11 cellular contexts compared by ENCODE assay signal in the genomic region with DNA sequence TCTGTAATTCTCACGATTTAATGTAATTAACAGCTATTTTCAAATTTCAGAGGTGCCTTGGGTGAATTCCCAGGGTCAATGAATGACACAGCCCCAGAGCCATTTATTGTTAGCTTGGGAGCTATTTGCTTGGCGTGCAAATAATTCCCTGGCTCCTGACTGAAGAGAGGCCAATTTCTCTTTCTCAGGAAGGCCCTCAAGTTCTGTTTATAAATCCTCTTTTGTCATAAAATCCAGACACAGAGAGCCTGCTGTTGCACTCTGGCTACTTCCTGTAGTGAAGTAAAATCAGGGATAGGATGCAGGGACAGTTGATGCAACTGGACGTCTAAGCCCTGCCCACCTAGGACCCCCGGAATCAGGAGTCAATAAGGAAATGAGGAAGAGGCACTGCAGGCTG.
DNase-seq lines count a peak whose midpoint lies in the region; ATAC-seq and TF ChIP-seq lines count a peak whose summit lies in the region.
"Had no signal": no experiment of that assay in that cellular context is flagged by ENCODE, and none has a peak within 500 bp of the region (broad histone marks: within the 10 kb centered on the region; RNA-seq: fewer than 3 reads in every experiment).

No MANE protein-coding gene starts in this region.

- dilution Hi-C loops in mammary epithelial cell (cut with HindIII; ENCODE audit: low sequenced_read_pairs), result loop anchor here (5.0 kb wide), 1 partner anchor 87 kb away; no protein-coding TSS in a partner anchor

- no peak for TF ChIP-seq EP300 in transverse colon (IDR thresholded peaks at IDR 0.05; ENCODE audit: low read depth)

- H3K27me3 ChIP-seq in mammary epithelial cell (ENCODE audit: insufficient read depth, low read length) (no peaks in the 10 kb centered on the region), transverse colon (no peaks in the 10 kb centered on the region)

- 0% methylated on average over 3 of the region's 4 CpGs for WGBS in mammary epithelial cell (ENCODE audit: low coverage, missing lambda C conversion rate)
- 33% methylated on average over 4 of the region's 4 CpGs; no CpG with 5 or more reads in 1 of the 2 donors for WGBS in transverse colon (ENCODE audit: low coverage in 1 of 2), 2 donors

- no peak for ATAC-seq in GM21381 (IDR thresholded peaks at IDR 0.05; ENCODE audit: unreplicated experiment)

- no TSS peak for BruUV-seq in mammary epithelial cell (replicated peaks; lab: Mats Ljungman, UMichigan)

- peaks cover 2% of the 10 kb centered on the region for H3K79me2 ChIP-seq in mammary epithelial cell (ENCODE audit: insufficient read depth, low read length)

- no peak overlapping the region for H3K4me3 ChIP-seq in mammary epithelial cell (replicated peaks in 1 of 3; ENCODE audit: insufficient read depth in 1 of 3, low read depth in 2 of 3, low read length in 3 of 3)
- no peak overlapping the region for H3K4me3 ChIP-seq in transverse colon
- H3K4me3 ChIP-seq: thoracic aorta had no signal

- in situ Hi-C loops in mammary epithelial cell (cut with MboI; ENCODE audit: low sequenced_read_pairs in 2 of 2) (no loop called here), transverse colon (cut with MboI; ENCODE audit: low pct_ligation_motif_present in 1 of 4, low pct_unique_long_range_greater_than_20kb in 1 of 4, low sequenced_read_pairs in 3 of 4) (no loop called here)

- H3K4me2 ChIP-seq in mammary epithelial cell (ENCODE audit: insufficient read depth, low read depth, low read length), result no peak overlapping the region

- no peak for TF ChIP-seq CTCF in mammary epithelial cell (conservative IDR thresholded peaks at IDR 0.05 in 1 of 2, IDR thresholded peaks at IDR 0.05 in 1 of 2; ENCODE audit: extremely low read depth in 1 of 2, insufficient read depth in 1 of 2, low read depth in 1 of 2, low read length in 2 of 2)
- no peak for TF ChIP-seq CTCF in transverse colon (IDR thresholded peaks at IDR 0.05)

- DNase-seq in NCI-H1105 treated with DMSO at 0.1 percent for 48 hours (lab: John Stamatoyannopoulos, UW) (peak; percentile 9), NCI-H1105 (lab: John Stamatoyannopoulos, UW) (no peak), mammary epithelial cell (no peak), lung microvascular endothelial cell (ENCODE audit: low read depth in 2 of 2) (peak; percentile 57 to 91), transverse colon (no peak), NCI-H2081 treated with DMSO at 0.1 percent for 48 hours (lab: John Stamatoyannopoulos, UW) (no peak), NCI-H226 (no peak)
- DNase-seq: OCI-M1; stimulated activated CD4-positive, alpha-beta T cell treated with anti-CD3 and anti-CD28 coated beads, Interleukin-2, amount 100 ng/mL, for 24 hours had no signal

- H3K27ac ChIP-seq in mammary epithelial cell (ENCODE audit: insufficient read depth, low read depth, low read length) (peak overlapping the region; percentile 99), transverse colon (peak overlapping the region; percentile 71 to 82 (median 75))

- no peaks in the 10 kb centered on the region for H3K9me3 ChIP-seq in mammary epithelial cell (replicated peaks; ENCODE audit: insufficient read depth, low read length)
- no peaks in the 10 kb centered on the region for H3K9me3 ChIP-seq in transverse colon
- H3K9me3 ChIP-seq: thoracic aorta had no signal

- intact Hi-C loops in mammary epithelial cell (cut with micrococcal nuclease), result loop anchor here (2.0 kb wide), 2 partner anchors 152 to 386 kb away; no protein-coding TSS in a partner anchor
- intact Hi-C loops in transverse colon (cut with DNase I; ENCODE audit: low total_unique reads), result no loop called here

- CTCF ChIA-PET in mammary epithelial cell (lab: Charles Lee; ENCODE audit: low non-redundant PET), result no interaction called here

- H3K36me3 ChIP-seq in mammary epithelial cell (ENCODE audit: insufficient read depth, low read length), result no peaks in the 10 kb centered on the region
- H3K36me3 ChIP-seq in transverse colon, result no peaks in the 10 kb centered on the region
- H3K36me3 ChIP-seq: thoracic aorta had no signal

- H4K20me1 ChIP-seq in mammary epithelial cell (ENCODE audit: insufficient read depth, low read length), result no peaks in the 10 kb centered on the region

- H3K4me1 ChIP-seq in mammary epithelial cell (ENCODE audit: insufficient read depth, low read length), result peaks cover 53% of the 10 kb centered on the region
- peaks cover 14 to 21% (median 16%) of the 10 kb centered on the region in 4 donors for H3K4me1 ChIP-seq in transverse colon

- no peak overlapping the region for H3K9ac ChIP-seq in mammary epithelial cell (ENCODE audit: insufficient read depth, low read length)

- peak overlapping the region; percentile 20 for H2AFZ ChIP-seq in mammary epithelial cell (ENCODE audit: low read depth, low read length)

- TF ChIP-seq POLR2A in transverse colon (IDR thresholded peaks at IDR 0.05), result no peak

Comparison
In these comparisons a context has a peak if more than half of its experiments do, and no peak if none do; other contexts are left out.
1. DNase-seq: peak in NCI-H1105 treated with DMSO at 0.1 percent for 48 hours (single experiment) and lung microvascular endothelial cell (2 of 2); none in NCI-H1105 (single experiment), mammary epithelial cell (single experiment), transverse colon (single experiment), NCI-H2081 treated with DMSO at 0.1 percent for 48 hours (single experiment) and NCI-H226 (single experiment).